In genomic region chr3:127985655-127986225, GRCh38 we compare ENCODE assay signal across 28 cellular contexts.
"Had no signal": no experiment of that assay in that cellular context is flagged by ENCODE, and none has a peak within 500 bp of the region (broad histone marks: within the 10 kb centered on the region; RNA-seq: fewer than 3 reads in every experiment).

No MANE protein-coding gene starts in this region.

- H3K4me1 ChIP-seq: neural progenitor cell, prostate gland, sigmoid colon, spleen, upper lobe of right lung had no signal

- FAIRE-seq: islet of Langerhans, kidney, small intestine, urothelium cell line had no signal

- ATAC-seq: heart left ventricle; left colon; mucosa of descending colon; naive thymus-derived CD8-positive, alpha-beta T cell; right cardiac atrium; stimulated activated effector memory CD8-positive, alpha-beta T cell treated with anti-CD3 and anti-CD28 coated beads, Interleukin-12 subunit alpha, Interleukin-12 subunit beta, amount 100 ng/mL, for 72 hours; stimulated activated naive CD8-positive, alpha-beta T cell treated with anti-CD3 and anti-CD28 coated beads, Interleukin-15, amount 100 ng/mL, for 72 hours; upper lobe of right lung had no signal

- H3K36me3 ChIP-seq: neural progenitor cell, neutrophil, ovary, prostate gland, spleen, transverse colon, upper lobe of right lung had no signal

- H3K27ac ChIP-seq: neural progenitor cell, neutrophil, ovary, prostate gland, sigmoid colon, spleen, transverse colon, upper lobe of right lung had no signal

- H3K9ac ChIP-seq: neural progenitor cell had no signal

- H3K4me2 ChIP-seq: neural progenitor cell had no signal

- DNase-seq: glutamatergic neuron; heart left ventricle; hypothalamus; immature natural killer cell; kidney; left colon; midbrain; mucosa of descending colon; naive thymus-derived CD8-positive, alpha-beta T cell; occipital lobe; ovary; retina; right cardiac atrium; sigmoid colon; small intestine; spleen; stimulated activated CD4-positive, alpha-beta T cell treated with anti-CD3 and anti-CD28 coated beads, Interleukin-4, amount 100 ng/mL, for 24 hours; stimulated activated naive CD4-positive, alpha-beta T cell treated with Interleukin-2 at 50 U/mL for 16 hours; stimulated activated naive CD8-positive, alpha-beta T cell treated with anti-CD3 and anti-CD28 coated beads, Interleukin-15, amount 100 ng/mL, for 72 hours; substantia nigra; transverse colon; upper lobe of right lung had no signal

- H3K4me3 ChIP-seq: heart left ventricle, mucosa of descending colon, neural progenitor cell, ovary, prostate gland, sigmoid colon, spleen, transverse colon, upper lobe of right lung had no signal

- H3K9me3 ChIP-seq: heart left ventricle, mucosa of descending colon, neutrophil, ovary, prostate gland, sigmoid colon, transverse colon, upper lobe of right lung had no signal

- H3K27me3 ChIP-seq: heart left ventricle, neural progenitor cell, neutrophil, ovary, sigmoid colon, spleen, transverse colon, upper lobe of right lung had no signal

- H2AFZ ChIP-seq: neural progenitor cell had no signal
